Comparison of ENCODE assay signal across 16 cellular contexts in the genomic region with DNA sequence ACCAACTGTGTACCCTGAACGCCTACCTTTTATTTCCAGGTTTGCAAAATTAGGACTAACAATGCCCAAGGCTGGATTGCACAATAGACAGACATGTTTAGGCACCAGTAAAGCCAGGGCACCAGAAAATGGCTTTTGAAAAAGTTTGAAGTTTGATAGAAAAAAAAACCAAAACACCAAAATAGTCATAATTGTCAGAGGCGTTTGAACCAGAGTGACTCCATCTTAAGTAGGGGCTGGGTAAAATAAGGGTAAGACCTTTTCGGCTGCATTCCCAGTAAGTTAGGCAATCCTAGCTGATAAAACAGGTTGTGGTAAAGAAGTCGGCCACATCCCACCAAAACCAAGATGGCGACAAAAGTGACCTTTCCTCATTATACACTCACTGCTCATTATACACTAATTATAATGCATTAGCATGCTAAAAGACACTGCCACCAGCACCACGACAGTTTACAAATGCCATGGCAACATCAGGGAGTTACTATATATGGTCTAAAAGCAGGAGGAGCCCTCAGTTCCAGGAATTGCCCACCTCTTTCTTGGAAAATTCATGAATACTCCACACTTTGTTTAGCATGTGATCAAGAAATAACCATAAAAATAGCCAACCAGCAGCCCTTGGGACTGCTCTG.
"Had no signal": no experiment of that assay in that cellular context is flagged by ENCODE, and none has a peak within 500 bp of the region (broad histone marks: within the 10 kb centered on the region; RNA-seq: fewer than 3 reads in every experiment).

No MANE protein-coding gene starts in this region.

- DNase-seq: activated CD4-positive, alpha-beta T cell treated with anti-CD3 and anti-CD28 coated beads for 1 hour; activated CD4-positive, alpha-beta T cell treated with anti-CD3 and anti-CD28 coated beads, Interleukin-2, amount 50 U/mL, for 48 hours; activated CD8-positive, alpha-beta memory T cell treated with anti-CD3 and anti-CD28 coated beads, Interleukin-2, amount 10 ng/mL, durations not matched to agents 7 days and 5 days; activated naive CD4-positive, alpha-beta T cell treated with anti-CD3 and anti-CD28 coated beads, Interleukin-2, amount 50 U/mL, for 16 hours; activated T-cell treated with anti-CD3 and anti-CD28 coated beads, Interleukin-2, amount 50 U/mL, for 1 hour; heart left ventricle; left cardiac atrium; naive B cell; pancreas; stimulated activated CD4-positive, alpha-beta T cell treated with anti-CD3 and anti-CD28 coated beads, Interleukin-12 subunit alpha, Interleukin-12 subunit beta, amount 100 ng/mL, for 4 hours; stimulated activated CD4-positive, alpha-beta T cell treated with anti-CD3 and anti-CD28 coated beads, Interleukin-2, amount 100 ng/mL, for 24 hours; substantia nigra; uterus had no signal

- H3K4me1 ChIP-seq: pancreas, uterus had no signal

- H3K27ac Mint-ChIP-seq: activated CD8-positive, alpha-beta memory T cell treated with anti-CD3 and anti-CD28 coated beads, Interleukin-2, amount 10 ng/mL, durations not matched to agents 7 days and 5 days; stimulated activated memory B cell treated with anti-CD40 and anti-IgM and Interleukin-4, amounts not matched to agents 10 μg/mL and 1 μg/mL and 100 μg/mL, for 72 hours had no signal

- H3K36me3 ChIP-seq: heart left ventricle, pancreas, tibial nerve, uterus had no signal

- H3K4me3 Mint-ChIP-seq: activated CD8-positive, alpha-beta memory T cell treated with anti-CD3 and anti-CD28 coated beads, Interleukin-2, amount 10 ng/mL, durations not matched to agents 7 days and 5 days; naive B cell; stimulated activated memory B cell treated with anti-CD40 and anti-IgM and Interleukin-4, amounts not matched to agents 10 μg/mL and 1 μg/mL and 100 μg/mL, for 72 hours had no signal

- H3K27ac ChIP-seq: pancreas, tibial nerve, VCaP had no signal

- H3K27me3 ChIP-seq: heart left ventricle, pancreas, tibial nerve, uterus had no signal

- H3K4me3 ChIP-seq: heart left ventricle, pancreas, tibial nerve, uterus had no signal

- H3K27me3 Mint-ChIP-seq: stimulated activated memory B cell treated with anti-CD40 and anti-IgM and Interleukin-4, amounts not matched to agents 10 μg/mL and 1 μg/mL and 100 μg/mL, for 72 hours had no signal

- H3K9me3 Mint-ChIP-seq: naive B cell; stimulated activated memory B cell treated with anti-CD40 and anti-IgM and Interleukin-4, amounts not matched to agents 10 μg/mL and 1 μg/mL and 100 μg/mL, for 72 hours had no signal

- H3K36me3 Mint-ChIP-seq: activated CD8-positive, alpha-beta memory T cell treated with anti-CD3 and anti-CD28 coated beads, Interleukin-2, amount 10 ng/mL, durations not matched to agents 7 days and 5 days; naive B cell; stimulated activated memory B cell treated with anti-CD40 and anti-IgM and Interleukin-4, amounts not matched to agents 10 μg/mL and 1 μg/mL and 100 μg/mL, for 72 hours had no signal

- H3K9me3 ChIP-seq: heart left ventricle, pancreas, tibial nerve, uterus had no signal

- ATAC-seq: activated CD8-positive, alpha-beta memory T cell treated with anti-CD3 and anti-CD28 coated beads, Interleukin-2, amount 10 ng/mL, durations not matched to agents 7 days and 5 days; left cardiac atrium; pancreas; stimulated activated memory B cell treated with anti-CD40 and anti-IgM and Interleukin-4, amounts not matched to agents 10 μg/mL and 1 μg/mL and 100 μg/mL, for 72 hours had no signal
